Comparison of ENCODE assay signal across 16 cellular contexts in genomic region chr2:25132296-25132630, GRCh38. TPM values are rescaled to one million over a fixed set of nuclear protein-coding genes. Genes with fewer than 3 reads are reported as not detected.
DNase-seq lines count a peak whose midpoint lies in the region; ATAC-seq, FAIRE-seq and TF ChIP-seq lines count a peak whose summit lies in the region.
"Had no signal": no experiment of that assay in that cellular context is flagged by ENCODE, and none has a peak within 500 bp of the region (broad histone marks: within the 10 kb centered on the region; RNA-seq: fewer than 3 reads in every experiment).

No MANE protein-coding gene starts in this region.

- DNase-seq in CD4-positive, alpha-beta memory T cell: no peak
- DNase-seq in H1 (ENCODE audit: low read depth in 1 of 2, low spot score in 2 of 2) (no peak), neural progenitor cell (ENCODE audit: low spot score) (peak; percentile 82), DMS114 treated with DMSO at 0.1 percent for 48 hours (lab: John Stamatoyannopoulos, UW; ENCODE audit: unreplicated experiment) (no peak), hypothalamus (lab: John Stamatoyannopoulos, UW) (no peak)
- DNase-seq: GOT3, NCI-H2171 treated with DMSO at 0.1 percent for 48 hours, uterus had no signal

- WGBS in H1 (ENCODE audit: extremely low coverage in 1 of 2, insufficient coverage in 1 of 2, insufficient read length in 1 of 2, insufficient replicate concordance in 2 of 2, low coverage in 1 of 2, low lambda C conversion rate in 2 of 2, missing lambda C conversion rate in 1 of 2), 2 experiments: 28% methylated on average over 9 of the region's 9 CpGs; no CpG with 5 or more reads in 1 of the 2 experiments

- H3K4ac ChIP-seq in H1 (replicated peaks; ENCODE audit: insufficient read length, low read depth, low read length): no peak overlapping the region

- no peak overlapping the region for H2BK12ac ChIP-seq in H1 (ENCODE audit: low read depth, low read length)

- peaks cover 31 to 49% of the 10 kb centered on the region in 2 donors for H3K27me3 Mint-ChIP-seq in CD4-positive, alpha-beta memory T cell
- H3K27me3 Mint-ChIP-seq in neural progenitor cell (ENCODE audit: insufficient read depth, low read depth): peaks cover 6% of the 10 kb centered on the region

- no peaks in the 10 kb centered on the region for H3K9me3 ChIP-seq in CD4-positive, alpha-beta memory T cell (ENCODE audit: control insufficient read depth in 1 of 2, low read length in 2 of 2)
- H3K9me3 ChIP-seq in HUES48 (ENCODE audit: control insufficient read depth, insufficient read depth, low read length): no peaks in the 10 kb centered on the region
- no peaks in the 10 kb centered on the region for H3K9me3 ChIP-seq in H1 (ENCODE audit: insufficient read depth in 2 of 2, low read depth in 1 of 2, low read length in 1 of 2)
- H3K9me3 ChIP-seq in neural progenitor cell (ENCODE audit: low read depth): no peaks in the 10 kb centered on the region
- H3K9me3 ChIP-seq: uterus had no signal

- CTCF ChIA-PET in CD4-positive, alpha-beta memory T cell (lab: Charles Lee; ENCODE audit: partially characterized antibody): interaction anchor here (1.6 to 6.0 kb wide), 2 partner anchors 157 to 722 kb away, joined by 4 to 102 read pairs; no protein-coding TSS in a partner anchor
- CTCF ChIA-PET in H1 (lab: Charles Lee; ENCODE audit: partially characterized antibody): interaction anchor here (0.9 to 10.0 kb wide), 5 partner anchors 33 to 156 kb away, joined by 3 to 176 read pairs (median 3); no protein-coding TSS in a partner anchor

- no peak overlapping the region for H3K27ac ChIP-seq in CD4-positive, alpha-beta memory T cell (ENCODE audit: low read depth, low read length)
- peak overlapping the region; percentile 40 for H3K27ac ChIP-seq in HUES48 (ENCODE audit: low read depth, low read length)
- H3K27ac ChIP-seq in H1 (ENCODE audit: low read depth, low read length): no peak overlapping the region
- H3K27ac ChIP-seq in neural progenitor cell: peak overlapping the region; percentile 86
- H3K27ac ChIP-seq: uterus had no signal

- no peak overlapping the region for H2AK5ac ChIP-seq in H1 (ENCODE audit: low read depth, low read length)

- no peak overlapping the region for H2BK5ac ChIP-seq in H1 (ENCODE audit: low read depth, low read length)

- H3K27ac Mint-ChIP-seq in CD4-positive, alpha-beta memory T cell: no peak overlapping the region
- H3K27ac Mint-ChIP-seq in neural progenitor cell: peak overlapping the region; percentile 50
- H3K27ac Mint-ChIP-seq: CD4-positive, CD25-positive, alpha-beta regulatory T cell had no signal

- POLR2A ChIA-PET in CD4-positive, alpha-beta memory T cell (lab: Charles Lee; ENCODE audit: partially characterized antibody): no interaction called here
- POLR2A ChIA-PET in H1 (lab: Charles Lee; ENCODE audit: partially characterized antibody): interaction anchor here (1.1 to 2.8 kb wide), 2 partner anchors 159 to 162 kb away, joined by 3 to 11 read pairs; no protein-coding TSS in a partner anchor

- peak overlapping the region in 5 of 8 donors; percentile 25 to 73 (median 35) for H3K4me3 Mint-ChIP-seq in CD4-positive, alpha-beta memory T cell
- no peak overlapping the region for H3K4me3 Mint-ChIP-seq in neural progenitor cell

- TF ChIP-seq CTCF in H1 (IDR thresholded peaks at IDR 0.05; ENCODE audit: control extremely low read depth in 1 of 3, insufficient read depth in 1 of 3, low read depth in 1 of 3, low read length in 3 of 3) (no peak), neural progenitor cell (IDR thresholded peaks at IDR 0.05) (no peak)

- H3K18ac ChIP-seq in H1 (ENCODE audit: extremely low read depth, low read length): no peak overlapping the region; the same call in 1 of the 2 replicates

- peaks cover 3 to 16% (median 9%) of the 10 kb centered on the region in 4 donors for H3K4me1 Mint-ChIP-seq in CD4-positive, alpha-beta memory T cell
- H3K4me1 Mint-ChIP-seq in neural progenitor cell: peaks cover 8% of the 10 kb centered on the region

- TF ChIP-seq POLR2A in H1 (IDR thresholded peaks at IDR 0.05; ENCODE audit: control extremely low read depth in 1 of 2, low read depth in 2 of 2, low read length in 2 of 2): no peak

- H3K23ac ChIP-seq in H1 (ENCODE audit: insufficient read length): no peak overlapping the region

- TF ChIP-seq EP300 in H1 (IDR thresholded peaks at IDR 0.05; ENCODE audit: borderline replicate concordance in 1 of 2, low read depth in 2 of 2, low read length in 2 of 2): no peak

- no peak overlapping the region for H4K5ac ChIP-seq in H1 (ENCODE audit: insufficient read length, low read depth, low read length)

- no peak for ATAC-seq in GM21381 (IDR thresholded peaks at IDR 0.05; ENCODE audit: unreplicated experiment)
- no peak for ATAC-seq in HG02885 (IDR thresholded peaks at IDR 0.05; ENCODE audit: poor library complexity, unreplicated experiment)

- no peak for TF ChIP-seq RAD21 in H1 (IDR thresholded peaks at IDR 0.05 in 1 of 2, conservative IDR thresholded peaks at IDR 0.05 in 1 of 2; ENCODE audit: low read depth in 2 of 2, low read length in 2 of 2)

- peaks cover 6% of the 10 kb centered on the region; the same call in 1 of the 2 replicates for H3K23me2 ChIP-seq in H1 (ENCODE audit: low read depth, low read length)

- no peak overlapping the region for H4K8ac ChIP-seq in H1 (ENCODE audit: extremely low read depth, insufficient read depth, low read length)

- no peaks in the 10 kb centered on the region for H3K36me3 Mint-ChIP-seq in CD4-positive, alpha-beta memory T cell
- H3K36me3 Mint-ChIP-seq in neural progenitor cell: peaks cover 26% of the 10 kb centered on the region
- H3K36me3 Mint-ChIP-seq: CD4-positive, CD25-positive, alpha-beta regulatory T cell had no signal

- no peaks in the 10 kb centered on the region for H3K79me1 ChIP-seq in H1 (ENCODE audit: low read depth, low read length)

- no peaks in the 10 kb centered on the region for H3K9me3 Mint-ChIP-seq in CD4-positive, alpha-beta memory T cell
- no peaks in the 10 kb centered on the region for H3K9me3 Mint-ChIP-seq in neural progenitor cell

- H3K14ac ChIP-seq in H1 (ENCODE audit: insufficient read length): no peak overlapping the region

- no peak for FAIRE-seq in H1 (lab: Jason Lieb, UNC)
- FAIRE-seq: frontal cortex, TTC549 had no signal

- peak overlapping the region; percentile 90 to 94 for H3K4me2 ChIP-seq in H1 (ENCODE audit: insufficient read depth in 1 of 2, low read depth in 2 of 2, low read length in 2 of 2)
- peak overlapping the region; percentile 80 for H3K4me2 ChIP-seq in neural progenitor cell

- intact Hi-C loops in CD4-positive, alpha-beta memory T cell (cut with micrococcal nuclease): no loop called here

- H3K27me3 ChIP-seq in CD4-positive, alpha-beta memory T cell (ENCODE audit: insufficient read depth, low read length): peaks cover 37% of the 10 kb centered on the region
- H3K27me3 ChIP-seq in HUES48 (ENCODE audit: control insufficient read depth, insufficient read depth, low read length): peaks cover 27% of the 10 kb centered on the region
- peaks cover 2 to 32% (median 21%) of the 10 kb centered on the region in 4 experiments for H3K27me3 ChIP-seq in H1 (replicated peaks in 1 of 4; ENCODE audit: control insufficient read depth in 3 of 4, extremely low read depth in 1 of 4, insufficient read depth in 3 of 4, low read length in 3 of 4)
- peaks cover 8% of the 10 kb centered on the region for H3K27me3 ChIP-seq in neural progenitor cell
- H3K27me3 ChIP-seq: uterus had no signal

- no peak overlapping the region for H3K56ac ChIP-seq in H1 (replicated peaks; ENCODE audit: insufficient read length, low read depth, low read length)

- no peak overlapping the region for H2BK120ac ChIP-seq in H1 (replicated peaks; ENCODE audit: low read depth, low read length)

- no peak overlapping the region for H2BK15ac ChIP-seq in H1 (ENCODE audit: low read length)

- no peaks in the 10 kb centered on the region for H3K36me3 ChIP-seq in CD4-positive, alpha-beta memory T cell (ENCODE audit: insufficient read depth, low read length)
- H3K36me3 ChIP-seq in HUES48 (ENCODE audit: control insufficient read depth, insufficient read depth, low read length) (0 out of 2 replicates have a peak, but pooled peaks cover 6% of the 10 kb centered on the region), H1 (ENCODE audit: control insufficient read depth in 2 of 4, insufficient read depth in 4 of 4, low read length in 3 of 4) (peaks cover 0 to 2% (median 0%) of the 10 kb centered on the region in 4 experiments; a peak in 1 of 8 replicates), neural progenitor cell (no peaks in the 10 kb centered on the region)
- H3K36me3 ChIP-seq: uterus had no signal

- H3K79me2 ChIP-seq in H1 (ENCODE audit: control insufficient read depth in 1 of 2, insufficient read depth in 2 of 2, low read length in 2 of 2): no peaks in the 10 kb centered on the region
- H3K79me2 ChIP-seq in neural progenitor cell (ENCODE audit: low read depth): no peaks in the 10 kb centered on the region

- H3F3A ChIP-seq in neural progenitor cell (ENCODE audit: low read depth): peaks cover 32% of the 10 kb centered on the region

- H3K4me1 ChIP-seq in CD4-positive, alpha-beta memory T cell (ENCODE audit: insufficient read depth, low read length): no peaks in the 10 kb centered on the region
- H3K4me1 ChIP-seq in HUES48 (ENCODE audit: control insufficient read depth, insufficient read depth, low read length): peaks cover 3% of the 10 kb centered on the region; the same call in 1 of the 2 replicates
- peaks cover 0 to 12% (median 7%) of the 10 kb centered on the region in 4 experiments; a peak in 6 of 7 replicates for H3K4me1 ChIP-seq in H1 (replicated peaks in 1 of 4; ENCODE audit: control insufficient read depth in 3 of 4, insufficient read depth in 4 of 4, low read length in 3 of 4)
- peaks cover 22% of the 10 kb centered on the region for H3K4me1 ChIP-seq in neural progenitor cell
- H3K4me1 ChIP-seq: uterus had no signal

- no peak overlapping the region for H2BK20ac ChIP-seq in H1 (ENCODE audit: low read length)

- H2AFZ ChIP-seq in H1 (ENCODE audit: low read length): no peak overlapping the region
- no peak overlapping the region for H2AFZ ChIP-seq in neural progenitor cell (replicated peaks)

- H4K20me1 ChIP-seq in H1 (replicated peaks in 1 of 2; ENCODE audit: control insufficient read depth in 1 of 2, insufficient read depth in 2 of 2, low read length in 2 of 2) (no peaks in the 10 kb centered on the region), neural progenitor cell (ENCODE audit: low read depth) (peaks cover 4% of the 10 kb centered on the region)

- H3K9ac ChIP-seq in HUES48 (ENCODE audit: low read depth, low read length) (no peak overlapping the region), H1 (replicated peaks in 1 of 4; ENCODE audit: extremely low read depth in 1 of 4, low read depth in 3 of 4, low read length in 3 of 4) (no peak overlapping the region), neural progenitor cell (no peak overlapping the region)

- no peak overlapping the region for H3K4me3 ChIP-seq in CD4-positive, alpha-beta memory T cell (ENCODE audit: low read length in 2 of 2)
- H3K4me3 ChIP-seq in HUES48 (ENCODE audit: low read depth, low read length): peak overlapping the region; percentile 40
- H3K4me3 ChIP-seq in H1 (ENCODE audit: extremely low read depth in 1 of 4, insufficient read depth in 2 of 4, low read depth in 3 of 4, low read length in 4 of 4): peak overlapping the region; percentile 23 to 56 (median 26); a peak in 5 of 8 replicates
- H3K4me3 ChIP-seq in neural progenitor cell: peak overlapping the region; percentile 22

- H4K91ac ChIP-seq in H1 (replicated peaks; ENCODE audit: insufficient read length, low read length): no peak overlapping the region

RNA-seq across cellular contexts. Expression of gene POMC, which starts 36.1 kb away (rescaled TPM):
- total RNA-seq in CD4-positive, alpha-beta memory T cell: 1 to 10 TPM; 3.1 to 3.6 TPM
- polyA plus RNA-seq in CD4-positive, alpha-beta memory T cell: 1 to 10 TPM; 4.3 to 5.5 TPM
- 1.7 and 2.2 TPM in 2 replicates for total RNA-seq in H1 (2021; fragmentation: NEBNext Ultra II Directional; extraction: Animal tissue kit (Norgen Biotek cat#: 25700))
- 4.7 and 6.1 TPM in 2 replicates for polyA plus RNA-seq in H1 (2011; rRNA removed)
- 4.8 TPM for polyA plus RNA-seq in H1 (2011; cell fraction: cytosol; rRNA removed)
- 4.0 TPM for polyA plus RNA-seq in H1 (2011; cell fraction: nucleus; rRNA removed)
- 2.5 to 3.1 TPM (median 3.0 TPM) in 3 of 4 replicates, not detected in the other for polyA plus RNA-seq in H1 (2012, experiment 1 of 2)
- polyA plus RNA-seq in H1 (2012, experiment 2 of 2): 2.4 TPM
- polyA plus RNA-seq in H1 (2013, experiment 1 of 2): 4.6 TPM
- polyA plus RNA-seq in H1 (2013, experiment 2 of 2): 4.0 TPM
- 0.32 and 0.71 TPM in 2 replicates for polyA minus RNA-seq in H1 (2011; rRNA and poly(A)+ RNA removed)
- polyA minus RNA-seq in H1 (2011; cell fraction: cytosol; rRNA and poly(A)+ RNA removed): 3.2 TPM
- 1.7 TPM for polyA minus RNA-seq in H1 (2011; cell fraction: nucleus; rRNA and poly(A)+ RNA removed)
- total RNA-seq in neural progenitor cell (ENCODE audit: low replicate concordance): not detected in 2 replicates
- total RNA-seq: chondrocyte, LHCN-M2 had no signal

Comparison
In these comparisons a context has a peak if more than half of its experiments do, and no peak if none do; other contexts are left out.
1. H3K27ac ChIP-seq: peak in HUES48 (single experiment) and neural progenitor cell (single experiment); none in CD4-positive, alpha-beta memory T cell (single experiment) and H1 (single experiment).
2. H3K4me3 ChIP-seq: peak in HUES48 (single experiment), H1 (4 of 4) and neural progenitor cell (single experiment); none in CD4-positive, alpha-beta memory T cell (0 of 2).